In genomic region chrX:9141496-9141895, GRCh38 we compare ENCODE assay signal across 20 cellular contexts.
DNase-seq lines count a peak whose midpoint lies in the region; ATAC-seq lines count a peak whose summit lies in the region.
"Had no signal": no experiment of that assay in that cellular context is flagged by ENCODE, and none has a peak within 500 bp of the region (broad histone marks: within the 10 kb centered on the region; RNA-seq: fewer than 3 reads in every experiment).

No MANE protein-coding gene starts in this region.

- no peak overlapping the region for H2AK5ac ChIP-seq in trophoblast cell (ENCODE audit: low read length)

- no peak overlapping the region for H2AFZ ChIP-seq in trophoblast cell (ENCODE audit: insufficient read depth, low read length, poor library complexity)

- H3K14ac ChIP-seq in trophoblast cell (ENCODE audit: low read length) = no peak overlapping the region

- H3K4me2 ChIP-seq in trophoblast cell (ENCODE audit: low read length) = no peak overlapping the region

- no peak overlapping the region for H3K18ac ChIP-seq in trophoblast cell (ENCODE audit: low read length)

- no peak overlapping the region for H3K4me3 Mint-ChIP-seq in activated CD4-positive, alpha-beta T cell treated with anti-CD3 and anti-CD28 coated beads, Interleukin-2, amount 10 ng/mL, durations not matched to agents 7 days and 5 days
- H3K4me3 Mint-ChIP-seq: activated naive CD8-positive, alpha-beta T cell treated with anti-CD3 and anti-CD28 coated beads, Interleukin-2, amount 50 U/mL, for 24 hours; central memory CD8-positive, alpha-beta T cell; IgD-negative memory B cell; T-helper 2 cell treated with Interferon-gamma antibody and Interleukin-4, amounts not matched to agents 5 μg/mL and 100 μg/mL, for 36 hours had no signal

- no peaks in the 10 kb centered on the region for H3K36me3 Mint-ChIP-seq in activated CD4-positive, alpha-beta T cell treated with anti-CD3 and anti-CD28 coated beads, Interleukin-2, amount 10 ng/mL, durations not matched to agents 7 days and 5 days (ENCODE audit: low read depth)
- H3K36me3 Mint-ChIP-seq: IgD-negative memory B cell had no signal

- no peaks in the 10 kb centered on the region for H3K9me3 ChIP-seq in trophoblast cell (ENCODE audit: insufficient read depth, low read depth, low read length)
- H3K9me3 ChIP-seq: prostate gland had no signal

- H3K79me1 ChIP-seq in trophoblast cell (ENCODE audit: low read length) = no peaks in the 10 kb centered on the region

- no peak overlapping the region for H3K9ac ChIP-seq in trophoblast cell (ENCODE audit: low read length)

- DNase-seq in EL = peak; percentile 52
- peak; percentile 47 for DNase-seq in RPMI7951 (ENCODE audit: low read depth)
- peak; percentile 50 for DNase-seq in epithelial cell of prostate (ENCODE audit: low read depth, low spot score)
- DNase-seq in trophoblast cell = peak; percentile 12 to 38
- no peak for DNase-seq in DMS53 treated with DMSO at 0.1 percent for 48 hours (lab: John Stamatoyannopoulos, UW; ENCODE audit: unreplicated experiment)
- no peak for DNase-seq in activated CD4-positive, alpha-beta T cell treated with anti-CD3 and anti-CD28 coated beads, Interleukin-2, amount 10 ng/mL, durations not matched to agents 7 days and 5 days
- no peak for DNase-seq in NOMO-1 (lab: John Stamatoyannopoulos, UW; ENCODE audit: unreplicated experiment in 2 of 2)
- DNase-seq: activated naive CD8-positive, alpha-beta T cell treated with anti-CD3 and anti-CD28 coated beads, Interleukin-2, amount 50 U/mL, for 24 hours; C1 segment of cervical spinal cord; DMS 273 treated with DMSO at 0.1 percent for 48 hours; hypothalamus; NCI-H1048; NCI-H2081; NCI-H510A had no signal

- no peak overlapping the region for H4K12ac ChIP-seq in trophoblast cell (ENCODE audit: low read depth, low read length)

- POLR2A ChIA-PET in activated CD4-positive, alpha-beta T cell treated with anti-CD3 and anti-CD28 coated beads, Interleukin-2, amount 10 ng/mL, durations not matched to agents 7 days and 5 days (lab: Charles Lee) = no interaction called here

- no peak overlapping the region for H4K91ac ChIP-seq in trophoblast cell (ENCODE audit: low read depth, low read length)

- H3K27me3 Mint-ChIP-seq in activated CD4-positive, alpha-beta T cell treated with anti-CD3 and anti-CD28 coated beads, Interleukin-2, amount 10 ng/mL, durations not matched to agents 7 days and 5 days = no peaks in the 10 kb centered on the region
- H3K27me3 Mint-ChIP-seq: activated naive CD8-positive, alpha-beta T cell treated with anti-CD3 and anti-CD28 coated beads, Interleukin-2, amount 50 U/mL, for 24 hours had no signal

- WGBS in trophoblast cell (ENCODE audit: extremely low coverage, insufficient coverage, insufficient read length) = no CpG with 5 or more reads among the region's 2 CpGs

- CTCF ChIA-PET in activated CD4-positive, alpha-beta T cell treated with anti-CD3 and anti-CD28 coated beads, Interleukin-2, amount 10 ng/mL, durations not matched to agents 7 days and 5 days (lab: Charles Lee) = interaction anchor here (1.2 kb wide), 1 partner anchor 29 kb away, joined by 3 read pairs; no protein-coding TSS in a partner anchor

- no peaks in the 10 kb centered on the region for H3K36me3 ChIP-seq in trophoblast cell (ENCODE audit: control insufficient read depth in 1 of 2, insufficient read depth in 2 of 2, low read length in 2 of 2)
- H3K36me3 ChIP-seq: prostate gland had no signal

- H3K79me2 ChIP-seq in trophoblast cell (ENCODE audit: control insufficient read depth, insufficient read depth, low read length, poor library complexity) = no peaks in the 10 kb centered on the region

- no peak for ATAC-seq in HG02852 (IDR thresholded peaks at IDR 0.05; ENCODE audit: unreplicated experiment)
- ATAC-seq: activated CD4-positive, CD25-positive, alpha-beta regulatory T cell treated with anti-CD3 and anti-CD28 coated beads, Interleukin-2, amount 50 U/mL, for 24 hours; activated naive CD8-positive, alpha-beta T cell treated with anti-CD3 and anti-CD28 coated beads, Interleukin-2, amount 50 U/mL, for 24 hours had no signal

- H4K8ac ChIP-seq in trophoblast cell (ENCODE audit: low read depth, low read length) = no peak overlapping the region

- no peaks in the 10 kb centered on the region for H3K9me3 Mint-ChIP-seq in activated CD4-positive, alpha-beta T cell treated with anti-CD3 and anti-CD28 coated beads, Interleukin-2, amount 10 ng/mL, durations not matched to agents 7 days and 5 days
- H3K9me3 Mint-ChIP-seq: activated naive CD8-positive, alpha-beta T cell treated with anti-CD3 and anti-CD28 coated beads, Interleukin-2, amount 50 U/mL, for 24 hours; central memory CD8-positive, alpha-beta T cell; T-helper 2 cell treated with Interferon-gamma antibody and Interleukin-4, amounts not matched to agents 5 μg/mL and 100 μg/mL, for 36 hours had no signal

- no peak overlapping the region for H2BK12ac ChIP-seq in trophoblast cell (ENCODE audit: low read length)

- H3K4ac ChIP-seq in trophoblast cell (ENCODE audit: low read depth, low read length) = no peak overlapping the region

- peaks cover 0 to 4% of the 10 kb centered on the region in 2 experiments for H3K4me1 ChIP-seq in trophoblast cell (ENCODE audit: control insufficient read depth in 1 of 2, insufficient read depth in 2 of 2, low read length in 2 of 2)
- H3K4me1 ChIP-seq: prostate gland had no signal

- no peaks in the 10 kb centered on the region for H3K4me1 Mint-ChIP-seq in activated CD4-positive, alpha-beta T cell treated with anti-CD3 and anti-CD28 coated beads, Interleukin-2, amount 10 ng/mL, durations not matched to agents 7 days and 5 days
- H3K4me1 Mint-ChIP-seq: activated naive CD8-positive, alpha-beta T cell treated with anti-CD3 and anti-CD28 coated beads, Interleukin-2, amount 50 U/mL, for 24 hours; central memory CD8-positive, alpha-beta T cell; IgD-negative memory B cell had no signal

- H3K27ac ChIP-seq in epithelial cell of prostate (peak overlapping the region; percentile 39), trophoblast cell (ENCODE audit: low read depth, low read length) (no peak overlapping the region)
- H3K27ac ChIP-seq: prostate gland had no signal

- H2BK120ac ChIP-seq in trophoblast cell (ENCODE audit: insufficient read depth, low read length, poor library complexity) = no peak overlapping the region

- no peaks in the 10 kb centered on the region for H3K27me3 ChIP-seq in trophoblast cell (ENCODE audit: insufficient read depth, low read length)

- no peak overlapping the region for H3K23ac ChIP-seq in trophoblast cell (ENCODE audit: low read length)

- H2BK5ac ChIP-seq in trophoblast cell (ENCODE audit: low read depth, low read length, poor library complexity) = no peak overlapping the region

- H3K4me3 ChIP-seq in trophoblast cell (ENCODE audit: low read depth, low read length) = no peak overlapping the region
- H3K4me3 ChIP-seq: prostate gland had no signal

- H3K27ac Mint-ChIP-seq in activated CD4-positive, alpha-beta T cell treated with anti-CD3 and anti-CD28 coated beads, Interleukin-2, amount 10 ng/mL, durations not matched to agents 7 days and 5 days = no peak overlapping the region
- H3K27ac Mint-ChIP-seq: activated naive CD8-positive, alpha-beta T cell treated with anti-CD3 and anti-CD28 coated beads, Interleukin-2, amount 50 U/mL, for 24 hours; IgD-negative memory B cell; T-helper 2 cell treated with Interferon-gamma antibody and Interleukin-4, amounts not matched to agents 5 μg/mL and 100 μg/mL, for 36 hours had no signal

Comparison
In these comparisons a context has a peak if more than half of its experiments do, and no peak if none do; other contexts are left out.
1. DNase-seq: peak in EL (single experiment), RPMI7951 (single experiment), epithelial cell of prostate (single experiment) and trophoblast cell (2 of 2); none in DMS53 treated with DMSO at 0.1 percent for 48 hours (single experiment), activated CD4-positive, alpha-beta T cell treated with anti-CD3 and anti-CD28 coated beads, Interleukin-2, amount 10 ng/mL, durations not matched to agents 7 days and 5 days (single experiment) and NOMO-1 (0 of 2).